ENCODE assay signal across 8 cellular contexts in genomic region chr9:112844771-112845542, GRCh38. TPM values are rescaled to one million over a fixed set of nuclear protein-coding genes. Genes with fewer than 3 reads are reported as not detected.
DNase-seq lines count a peak whose midpoint lies in the region; ATAC-seq, FAIRE-seq and TF ChIP-seq lines count a peak whose summit lies in the region.

No MANE protein-coding gene starts in this region.

- no peak overlapping the region for H3K9ac ChIP-seq in GM12878 (ENCODE audit: control insufficient read depth, insufficient read depth, low read length)

- TF ChIP-seq POLR2A in GM12878 (IDR thresholded peaks at IDR 0.05; ENCODE audit: low read depth, low read length): no peak

- H3K27ac ChIP-seq in GM12878 (ENCODE audit: control insufficient read depth, insufficient read depth): no peak overlapping the region

- POLR2A ChIA-PET in GM12878 (lab: Charles Lee): no interaction called here

- intact Hi-C loops in GM12878 (cut with micrococcal nuclease; ENCODE audit: unreplicated experiment): loop anchor here (1.0 kb wide), 1 partner anchor 58 kb away; no protein-coding TSS in a partner anchor

- H2AFZ ChIP-seq in GM12878 (ENCODE audit: control insufficient read depth, low read depth, low read length): peak overlapping the region; percentile 18; the same call in 1 of the 2 replicates

- H3K4me3 ChIP-seq in GM12878: no peak overlapping the region

- CTCF ChIA-PET in GM12878 (lab: Yijun Ruan, JAX): interaction anchor here (0.6 to 9.1 kb wide), 14 partner anchors 10 to 266 kb away, joined by 3 to 138 read pairs (median 4); no protein-coding TSS in a partner anchor

- SMC1A ChIA-PET in GM12878 (lab: Charles Lee; ENCODE audit: uncharacterized antibody, unreplicated experiment): interaction anchor here (1.5 to 4.3 kb wide), 3 partner anchors 13 to 59 kb away, joined by 3 to 53 read pairs (median 6); no protein-coding TSS in a partner anchor

- H4K20me1 ChIP-seq in GM12878 (ENCODE audit: control insufficient read depth, insufficient read depth): no peaks in the 10 kb centered on the region; the same call in 1 of the 2 replicates

- H3K4me3 Mint-ChIP-seq in immature natural killer cell: peak overlapping the region in 3 of 5 donors; percentile 2 to 50 (median 41)

- ATAC-seq in HG02610 (IDR thresholded peaks at IDR 0.05; ENCODE audit: unreplicated experiment) (peak; percentile 68), GM12878 (peak; percentile 93)

- peaks cover 0 to 3% (median 3%) of the 10 kb centered on the region in 3 donors for H3K27me3 Mint-ChIP-seq in immature natural killer cell (ENCODE audit: low read depth in 3 of 3)

- no peaks in the 10 kb centered on the region; a peak in 1 of 4 replicates for H3K27me3 ChIP-seq in GM12878 (replicated peaks in 1 of 2; ENCODE audit: control insufficient read depth in 2 of 2, insufficient read depth in 2 of 2, low read length in 1 of 2)

- H3K9me3 Mint-ChIP-seq in immature natural killer cell: no peaks in the 10 kb centered on the region

- 1% methylated on average over 15 of the region's 15 CpGs for WGBS in GM12878 (ENCODE audit: insufficient coverage, insufficient replicate concordance, low lambda C conversion rate, missing lambda C conversion rate)

- in situ Hi-C loops in GM12878 (cut with MboI): loop anchor here (5.0 kb wide), 1 partner anchor 62 kb away; no protein-coding TSS in a partner anchor

- peaks cover 3 to 6% (median 5%) of the 10 kb centered on the region in 3 donors for H3K36me3 Mint-ChIP-seq in immature natural killer cell

- no peaks in the 10 kb centered on the region for H3K9me3 ChIP-seq in GM12878 (replicated peaks; ENCODE audit: control insufficient read depth, insufficient read depth, low read length)

- peak overlapping the region in 1 of 6 donors; percentile 19 for H3K27ac Mint-ChIP-seq in immature natural killer cell

- peak; percentile 91 for TF ChIP-seq CTCF in GM12873 (IDR thresholded peaks at IDR 0.05; ENCODE audit: insufficient read depth, low read depth, low read length, missing control alignments)
- peak; percentile 91 to 98 (median 95) for TF ChIP-seq CTCF in GM12878 (IDR thresholded peaks at IDR 0.05 in 2 of 3, conservative IDR thresholded peaks at IDR 0.05 in 1 of 3; ENCODE audit: control insufficient read depth in 2 of 3, extremely low read depth in 1 of 3, insufficient read depth in 1 of 3, low read depth in 3 of 3, low read length in 3 of 3)

- peak; percentile 91 for TF ChIP-seq RAD21 in GM12878 (IDR thresholded peaks at IDR 0.05; ENCODE audit: insufficient read depth, low read depth, low read length)

- H3K4me2 ChIP-seq in GM12878 (ENCODE audit: control insufficient read depth, insufficient read depth): peak overlapping the region; percentile 54; the same call in 1 of the 2 replicates

- no peak for TF ChIP-seq EP300 in GM12878 (IDR thresholded peaks at IDR 0.05; ENCODE audit: borderline replicate concordance in 1 of 2, control insufficient read depth in 1 of 2, low read depth in 2 of 2, low read length in 2 of 2)

- H3K36me3 ChIP-seq in GM12878 (ENCODE audit: control insufficient read depth in 2 of 2, insufficient read depth in 2 of 2, low read length in 1 of 2): no peaks in the 10 kb centered on the region

- BruUV-seq in GM12878 (replicated peaks; lab: Mats Ljungman, UMichigan): no TSS peak

- H3K4me1 Mint-ChIP-seq in immature natural killer cell: peaks cover 17 to 18% of the 10 kb centered on the region in 2 donors

- H3K4me1 ChIP-seq in GM12878 (ENCODE audit: control insufficient read depth, insufficient read depth, low read length): peaks cover 11% of the 10 kb centered on the region

- no peaks in the 10 kb centered on the region for H3K79me2 ChIP-seq in GM12878 (ENCODE audit: control insufficient read depth, insufficient read depth, low read length)

- FAIRE-seq in TTC549 (lab: Jason Lieb, UNC): peak; percentile 5
- peak; percentile 83 for FAIRE-seq in GM12878 (lab: Jason Lieb, UNC)

- RAD21 ChIA-PET in GM12878 (lab: Charles Lee; ENCODE audit: unreplicated experiment): interaction anchor here (1.3 kb wide), 1 partner anchor 58 kb away, joined by 27 read pairs; no protein-coding TSS in a partner anchor

- DNase-seq in NCI-H1694 (lab: John Stamatoyannopoulos, UW): peak; percentile 17
- DNase-seq in GM12878 (ENCODE audit: low read depth, low spot score): peak; percentile 24
- peak; percentile 56 to 64 (median 59) for DNase-seq in immature natural killer cell
- peak; percentile 45 to 70 for DNase-seq in stimulated activated CD4-positive, alpha-beta T cell treated with anti-CD3 and anti-CD28 coated beads, Interleukin-15, amount 100 ng/mL, for 48 hours (ENCODE audit: low read depth in 2 of 2)
- DNase-seq in NCI-H774 (lab: John Stamatoyannopoulos, UW): no peak

TF ChIP-seq in GM12878, 131 proteins besides CTCF, POLR2A, EP300 and RAD21 (continues in another document):
- TF ChIP-seq, protein P1, sequence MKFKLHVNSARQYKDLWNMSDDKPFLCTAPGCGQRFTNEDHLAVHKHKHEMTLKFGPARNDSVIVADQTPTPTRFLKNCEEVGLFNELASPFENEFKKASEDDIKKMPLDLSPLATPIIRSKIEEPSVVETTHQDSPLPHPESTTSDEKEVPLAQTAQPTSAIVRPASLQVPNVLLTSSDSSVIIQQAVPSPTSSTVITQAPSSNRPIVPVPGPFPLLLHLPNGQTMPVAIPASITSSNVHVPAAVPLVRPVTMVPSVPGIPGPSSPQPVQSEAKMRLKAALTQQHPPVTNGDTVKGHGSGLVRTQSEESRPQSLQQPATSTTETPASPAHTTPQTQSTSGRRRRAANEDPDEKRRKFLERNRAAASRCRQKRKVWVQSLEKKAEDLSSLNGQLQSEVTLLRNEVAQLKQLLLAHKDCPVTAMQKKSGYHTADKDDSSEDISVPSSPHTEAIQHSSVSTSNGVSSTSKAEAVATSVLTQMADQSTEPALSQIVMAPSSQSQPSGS (IDR thresholded peaks at IDR 0.05; ENCODE audit: low read length): peak; percentile 37; the same call in 1 of the 2 replicates
- TF ChIP-seq BHLHE40 (IDR thresholded peaks at IDR 0.05; ENCODE audit: borderline replicate concordance in 1 of 2, low read depth in 2 of 2, low read length in 1 of 2) (peak in 1 of 2 experiments; percentile 47; a peak in 1 of 4 replicates), NR2C1 (IDR thresholded peaks at IDR 0.05) (no peak), FOXM1 (IDR thresholded peaks at IDR 0.05; ENCODE audit: low read depth, low read length) (peak; percentile 56; the same call in 1 of the 2 replicates), PBX3 (IDR thresholded peaks at IDR 0.05; ENCODE audit: insufficient replicate concordance, low read depth, low read length) (no peak), STAT3 (IDR thresholded peaks at IDR 0.05; ENCODE audit: low read depth, low read length) (no peak), MYC (IDR thresholded peaks at IDR 0.05; ENCODE audit: insufficient read depth, insufficient read length, insufficient replicate concordance, low read length, severe bottlenecking) (no peak), SUZ12 (IDR thresholded peaks at IDR 0.05; ENCODE audit: unreplicated experiment) (no peak), MTA2 (IDR thresholded peaks at IDR 0.05; ENCODE audit: low read depth) (no peak), IKZF1 (conservative IDR thresholded peaks at IDR 0.05) (peak; percentile 29; the same call in 1 of the 2 replicates), SREBF2 (IDR thresholded peaks at IDR 0.05; ENCODE audit: low read length) (no peak), IKZF2 (IDR thresholded peaks at IDR 0.05) (no peak), FOXK2 (IDR thresholded peaks at IDR 0.05) (no peak), ZNF384 (IDR thresholded peaks at IDR 0.05; ENCODE audit: borderline replicate concordance, low read depth, low read length) (0 out of 2 replicates have a peak, but pooled peaks have one; percentile 17), MTA3 (IDR thresholded peaks at IDR 0.05; ENCODE audit: borderline replicate concordance, low read length) (no peak)
- TF ChIP-seq, protein P2, sequence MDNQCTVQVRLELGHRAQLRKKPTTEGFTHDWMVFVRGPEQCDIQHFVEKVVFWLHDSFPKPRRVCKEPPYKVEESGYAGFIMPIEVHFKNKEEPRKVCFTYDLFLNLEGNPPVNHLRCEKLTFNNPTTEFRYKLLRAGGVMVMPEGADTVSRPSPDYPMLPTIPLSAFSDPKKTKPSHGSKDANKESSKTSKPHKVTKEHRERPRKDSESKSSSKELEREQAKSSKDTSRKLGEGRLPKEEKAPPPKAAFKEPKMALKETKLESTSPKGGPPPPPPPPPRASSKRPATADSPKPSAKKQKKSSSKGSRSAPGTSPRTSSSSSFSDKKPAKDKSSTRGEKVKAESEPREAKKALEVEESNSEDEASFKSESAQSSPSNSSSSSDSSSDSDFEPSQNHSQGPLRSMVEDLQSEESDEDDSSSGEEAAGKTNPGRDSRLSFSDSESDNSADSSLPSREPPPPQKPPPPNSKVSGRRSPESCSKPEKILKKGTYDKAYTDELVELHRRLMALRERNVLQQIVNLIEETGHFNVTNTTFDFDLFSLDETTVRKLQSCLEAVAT (IDR thresholded peaks at IDR 0.05): no peak

RNA-seq across cellular contexts. Expression of gene SLC46A2, which starts 45.7 kb away (rescaled TPM):
- not detected in 2 replicates for total RNA-seq in GM12878 (2013; cell fraction: nucleolus; rRNA removed)
- total RNA-seq in GM12878 (2014; rRNA removed) (not detected in 2 replicates), GM12878 (2014; rRNA removed; fragmentation: Illumina TruSeq; extraction: Trizol) (not detected in 2 replicates), GM12878 (2021) (not detected in 2 replicates)
- not detected for polyA plus RNA-seq in GM12878 (2011; ENCODE audit: low read depth)
- polyA plus RNA-seq in GM12878 (2011; rRNA removed) (not detected in 2 replicates), GM12878 (2014; fragmentation: Illumina TruSeq; extraction: Trizol) (not detected in 2 replicates), GM12878 (2014; fragmentation: Nextera tagmentation; extraction: Ambion mirVana) (not detected), GM12878 (2014; rRNA removed) (not detected in 2 replicates), GM12878 (2016; fragmentation: Nextera tagmentation; extraction: Ambion mirVana) (not detected), immature natural killer cell (under 1 TPM; 0.13 to 0.96 (median 0.16) TPM)
- not detected in 2 replicates for polyA plus RNA-seq in GM12878 (2011; cell fraction: cytosol; rRNA removed)
- polyA plus RNA-seq in GM12878 (2011; cell fraction: nucleus; rRNA removed): not detected in 2 replicates
- polyA plus RNA-seq in GM12878 (2012): not detected in 2 replicates
- polyA minus RNA-seq in GM12878 (2011; rRNA and poly(A)+ RNA removed): not detected in 2 replicates
- not detected in 2 replicates for polyA minus RNA-seq in GM12878 (2011; cell fraction: cytosol; rRNA and poly(A)+ RNA removed)
- polyA minus RNA-seq in GM12878 (2011; cell fraction: nucleus; rRNA and poly(A)+ RNA removed): not detected in 2 replicates
